ENCODE assay signal across 16 cellular contexts in the genomic region with DNA sequence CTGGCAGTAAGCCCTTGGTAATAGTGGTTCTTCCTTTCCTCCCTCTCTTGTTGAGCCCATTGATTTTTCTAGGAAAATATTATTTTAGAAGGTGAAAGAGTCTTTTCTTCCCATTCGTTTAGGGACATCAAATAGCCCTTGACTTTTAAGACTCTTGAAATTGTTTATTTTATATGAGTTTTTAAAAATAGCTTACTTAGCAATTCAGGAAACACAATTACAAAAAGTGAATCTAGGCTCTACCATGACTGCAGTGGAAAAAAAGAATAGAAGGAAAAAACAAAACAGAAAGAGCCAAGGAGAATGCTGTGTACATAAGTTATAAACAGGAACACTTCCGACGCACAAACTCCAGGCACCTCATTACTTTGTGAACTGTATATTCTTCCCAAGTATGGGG.
A peak's percentile ranks its signal among the peaks of the same experiment; 100 is the strongest.
DNase-seq lines count a peak whose midpoint lies in the region; ATAC-seq and TF ChIP-seq lines count a peak whose summit lies in the region.
"Had no signal": no experiment of that assay in that cellular context is flagged by ENCODE, and none has a peak within 500 bp of the region (broad histone marks: within the 10 kb centered on the region; RNA-seq: fewer than 3 reads in every experiment).

No MANE protein-coding gene starts in this region.

- peaks cover 3% of the 10 kb centered on the region for H3K9me3 Mint-ChIP-seq in mesothelial cell of epicardium
- peaks cover 7% of the 10 kb centered on the region for H3K9me3 Mint-ChIP-seq in activated CD4-positive, alpha-beta T cell treated with anti-CD3 and anti-CD28 coated beads, Interleukin-2, amount 10 ng/mL, durations not matched to agents 24 days and 14 days

- H3K4me1 Mint-ChIP-seq in mesothelial cell of epicardium = peaks cover 31% of the 10 kb centered on the region
- H3K4me1 Mint-ChIP-seq in activated CD4-positive, alpha-beta T cell treated with anti-CD3 and anti-CD28 coated beads, Interleukin-2, amount 10 ng/mL, durations not matched to agents 24 days and 14 days = no peaks in the 10 kb centered on the region

- H3K4me3 Mint-ChIP-seq in mesothelial cell of epicardium = no peak overlapping the region
- no peak overlapping the region for H3K4me3 Mint-ChIP-seq in activated CD4-positive, alpha-beta T cell treated with anti-CD3 and anti-CD28 coated beads, Interleukin-2, amount 10 ng/mL, durations not matched to agents 24 days and 14 days

- no peaks in the 10 kb centered on the region for H3K36me3 Mint-ChIP-seq in mesothelial cell of epicardium
- no peaks in the 10 kb centered on the region for H3K36me3 Mint-ChIP-seq in activated CD4-positive, alpha-beta T cell treated with anti-CD3 and anti-CD28 coated beads, Interleukin-2, amount 10 ng/mL, durations not matched to agents 24 days and 14 days (ENCODE audit: low read depth)

- POLR2A ChIA-PET in PC-3 (lab: Charles Lee; ENCODE audit: unreplicated experiment) = interaction anchor here (0.6 kb wide), 1 partner anchor 153 kb away, joined by 4 read pairs; no protein-coding TSS in a partner anchor

- H3K9ac ChIP-seq in PC-3 (ENCODE audit: low read length) = peak overlapping the region; percentile 73

- no peaks in the 10 kb centered on the region for H3K27me3 Mint-ChIP-seq in mesothelial cell of epicardium (ENCODE audit: low read depth)
- no peaks in the 10 kb centered on the region for H3K27me3 Mint-ChIP-seq in activated CD4-positive, alpha-beta T cell treated with anti-CD3 and anti-CD28 coated beads, Interleukin-2, amount 10 ng/mL, durations not matched to agents 24 days and 14 days

- CTCF ChIA-PET in PC-3 (lab: Charles Lee) = no interaction called here

- H3K36me3 ChIP-seq in PC-3 (ENCODE audit: low read depth, low read length) = no peaks in the 10 kb centered on the region

- no peaks in the 10 kb centered on the region for H3K79me2 ChIP-seq in PC-3 (ENCODE audit: low read length)

- H3K9me3 ChIP-seq in PC-3 (ENCODE audit: low read length) = no peaks in the 10 kb centered on the region

- H3K9me2 ChIP-seq in PC-3 (replicated peaks; ENCODE audit: low read length) = no peaks in the 10 kb centered on the region

- H2AFZ ChIP-seq in PC-3 (ENCODE audit: low read length) = peak overlapping the region; percentile 63; the same call in 1 of the 2 replicates

- no peak for TF ChIP-seq CTCF in PC-3 (conservative IDR thresholded peaks at IDR 0.05; ENCODE audit: low read depth, low read length)
- no peak for TF ChIP-seq CTCF in fibroblast of villous mesenchyme (IDR thresholded peaks at IDR 0.05; ENCODE audit: insufficient read depth, low read depth, low read length)
- no peak for TF ChIP-seq CTCF in mesothelial cell of epicardium (IDR thresholded peaks at IDR 0.05; ENCODE audit: unreplicated experiment)

- ATAC-seq in PC-3 (no peak), HG02885 (IDR thresholded peaks at IDR 0.05; ENCODE audit: poor library complexity, unreplicated experiment) (no peak)

- peak overlapping the region; percentile 95 for H3K27ac ChIP-seq in PC-3 (ENCODE audit: low read length)
- H3K27ac ChIP-seq: C4-2B, RWPE1 had no signal

- intact Hi-C loops in PC-3 (cut with micrococcal nuclease) = loop anchor here (5.0 kb wide), 1 partner anchor 248 kb away; no protein-coding TSS in a partner anchor
- intact Hi-C loops in activated CD4-positive, alpha-beta T cell treated with anti-CD3 and anti-CD28 coated beads, Interleukin-2, amount 10 ng/mL, durations not matched to agents 24 days and 14 days (cut with micrococcal nuclease) = no loop called here

- peaks cover 32% of the 10 kb centered on the region for H3K4me1 ChIP-seq in PC-3 (ENCODE audit: insufficient read depth, low read length)

- H3F3A ChIP-seq in PC-3 (ENCODE audit: low read length, unreplicated experiment) = no peaks in the 10 kb centered on the region

- peak overlapping the region; percentile 87 for H3K27ac Mint-ChIP-seq in mesothelial cell of epicardium
- no peak overlapping the region for H3K27ac Mint-ChIP-seq in activated CD4-positive, alpha-beta T cell treated with anti-CD3 and anti-CD28 coated beads, Interleukin-2, amount 10 ng/mL, durations not matched to agents 24 days and 14 days

- H3K4me2 ChIP-seq in PC-3 (ENCODE audit: low read length) = peak overlapping the region; percentile 82

- no peaks in the 10 kb centered on the region for H3K27me3 ChIP-seq in PC-3 (ENCODE audit: low read length)

- H3K4me3 ChIP-seq in PC-3 (ENCODE audit: low read length) (0 out of 2 replicates have a peak overlapping the region, but pooled peaks have one; percentile 49), fibroblast of villous mesenchyme (ENCODE audit: low read depth, low read length) (no peak overlapping the region)

- DNase-seq in PC-3 = no peak
- DNase-seq in fibroblast of villous mesenchyme (ENCODE audit: low read depth) = peak; percentile 44
- DNase-seq in mesothelial cell of epicardium (ENCODE audit: low spot score in 2 of 2, unreplicated experiment in 2 of 2) = no peak
- DNase-seq in NCI-H524 treated with DMSO at 0.1 percent for 48 hours (lab: John Stamatoyannopoulos, UW) = no peak
- DNase-seq in SW 1271 (lab: John Stamatoyannopoulos, UW) = no peak
- no peak for DNase-seq in activated CD4-positive, alpha-beta T cell treated with anti-CD3 and anti-CD28 coated beads, Interleukin-2, amount 10 ng/mL, durations not matched to agents 24 days and 14 days
- DNase-seq: AML-193, GDM1, NCI-H1105 treated with DMSO at 0.1 percent for 48 hours, NCI-H1694, NCI-H2107, NCI-H226, NCI-H524 had no signal

- BruUV-seq in PC-3 (replicated peaks; lab: Mats Ljungman, UMichigan) = no TSS peak

- H4K20me1 ChIP-seq in PC-3 (ENCODE audit: low read length) = no peaks in the 10 kb centered on the region
